ENCODE assay signal across 10 cellular contexts in the genomic region with DNA sequence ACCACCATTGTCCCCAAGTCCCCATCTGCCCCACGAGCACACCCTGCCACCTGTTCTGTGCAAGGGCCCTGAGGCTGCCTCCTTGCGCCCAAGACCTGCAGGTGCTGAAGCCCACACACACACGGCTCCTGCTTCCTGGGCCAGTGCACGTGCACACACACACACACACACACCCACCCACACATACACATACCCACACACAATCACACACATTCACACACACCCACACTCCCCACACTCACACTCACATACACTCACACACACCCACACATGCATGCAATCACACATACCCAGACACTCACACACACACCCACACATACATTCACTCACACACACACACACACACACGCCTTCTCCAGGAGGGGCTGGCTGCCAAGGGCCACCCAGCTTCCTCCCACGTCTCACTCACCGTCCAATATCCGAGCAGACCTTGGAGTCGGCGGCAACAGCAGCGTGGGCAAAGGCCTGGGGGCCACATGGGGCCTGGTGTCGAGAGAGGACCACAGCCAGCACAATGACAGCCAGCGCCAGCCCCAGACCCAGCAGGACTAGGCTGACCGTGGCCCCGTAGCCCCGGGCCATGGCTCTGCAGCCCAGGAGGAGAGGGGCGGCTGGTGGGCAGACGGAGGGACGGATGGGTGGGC. TPM values are rescaled to one million over a fixed set of nuclear protein-coding genes. Genes with fewer than 3 reads are reported as not detected.
DNase-seq lines count a peak whose midpoint lies in the region; ATAC-seq and TF ChIP-seq lines count a peak whose summit lies in the region.
"Had no signal": no experiment of that assay in that cellular context is flagged by ENCODE, and none has a peak within 500 bp of the region (broad histone marks: within the 10 kb centered on the region; RNA-seq: fewer than 3 reads in every experiment).

No MANE protein-coding gene starts in this region.

- H3K36me3 ChIP-seq in mucosa of rectum (ENCODE audit: control insufficient read depth in 2 of 2, insufficient read depth in 2 of 2, low read length in 2 of 2): no peaks in the 10 kb centered on the region
- no peaks in the 10 kb centered on the region for H3K36me3 ChIP-seq in CD8-positive, alpha-beta memory T cell (ENCODE audit: insufficient read depth, low read length)

- POLR2A ChIA-PET in CD8-positive, alpha-beta memory T cell (lab: Charles Lee): no interaction called here

- peak overlapping the region; percentile 22 to 74 for H3K27ac Mint-ChIP-seq in stimulated activated naive CD8-positive, alpha-beta T cell treated with anti-CD3 and anti-CD28 coated beads, Interleukin-15, amount 100 ng/mL, for 72 hours
- H3K27ac Mint-ChIP-seq in CD8-positive, alpha-beta memory T cell: peak overlapping the region in 1 of 8 donors; percentile 85
- H3K27ac Mint-ChIP-seq in activated naive CD4-positive, alpha-beta T cell treated with anti-CD3 and anti-CD28 coated beads, Interleukin-2, amount 50 U/mL, for 72 hours: peak overlapping the region in 1 of 2 donors; percentile 48

- H3K36me3 Mint-ChIP-seq in CD8-positive, alpha-beta memory T cell: no peaks in the 10 kb centered on the region
- H3K36me3 Mint-ChIP-seq in activated naive CD4-positive, alpha-beta T cell treated with anti-CD3 and anti-CD28 coated beads, Interleukin-2, amount 50 U/mL, for 72 hours: no peaks in the 10 kb centered on the region

- no peak overlapping the region for H3K9ac ChIP-seq in mucosa of rectum (ENCODE audit: low read depth in 1 of 2, low read length in 2 of 2)

- DNase-seq in stimulated activated naive CD8-positive, alpha-beta T cell treated with anti-CD3 and anti-CD28 coated beads, Interleukin-15, amount 100 ng/mL, for 72 hours: no peak
- no peak for DNase-seq in stimulated activated naive CD8-positive, alpha-beta T cell treated with anti-CD3 and anti-CD28 coated beads, Interleukin-15, Interleukin-2, amounts not matched to agents 100 U/mL and 50 U/mL, for 24 hours
- peak; percentile 81 for DNase-seq in choroid plexus epithelial cell (ENCODE audit: low read depth)
- DNase-seq in COR-L47 (lab: John Stamatoyannopoulos, UW): no peak
- no peak for DNase-seq in NCI-H2227 treated with DMSO at 0.1 percent for 48 hours (lab: John Stamatoyannopoulos, UW)
- no peak for DNase-seq in CD8-positive, alpha-beta memory T cell
- DNase-seq in activated naive CD4-positive, alpha-beta T cell treated with anti-CD3 and anti-CD28 coated beads, Interleukin-2, amount 50 U/mL, for 72 hours (ENCODE audit: low spot score in 2 of 2): no peak
- DNase-seq: activated T-cell treated with anti-CD3 and anti-CD28 coated beads for 4 hours, EL had no signal

- CTCF ChIA-PET in CD8-positive, alpha-beta memory T cell (lab: Charles Lee): no interaction called here

- H3K27ac ChIP-seq in mucosa of rectum (ENCODE audit: low read depth in 2 of 2, low read length in 2 of 2): peak overlapping the region; percentile 67
- H3K27ac ChIP-seq in CD8-positive, alpha-beta memory T cell (ENCODE audit: low read depth, low read length): no peak overlapping the region

- peaks cover 44% of the 10 kb centered on the region for H3K4me1 Mint-ChIP-seq in stimulated activated naive CD8-positive, alpha-beta T cell treated with anti-CD3 and anti-CD28 coated beads, Interleukin-15, amount 100 ng/mL, for 72 hours
- H3K4me1 Mint-ChIP-seq in CD8-positive, alpha-beta memory T cell: peaks cover 26 to 39% (median 29%) of the 10 kb centered on the region in 3 donors

- no peaks in the 10 kb centered on the region for H3K9me3 Mint-ChIP-seq in stimulated activated naive CD8-positive, alpha-beta T cell treated with anti-CD3 and anti-CD28 coated beads, Interleukin-15, amount 100 ng/mL, for 72 hours
- no peaks in the 10 kb centered on the region for H3K9me3 Mint-ChIP-seq in CD8-positive, alpha-beta memory T cell
- no peaks in the 10 kb centered on the region for H3K9me3 Mint-ChIP-seq in activated naive CD4-positive, alpha-beta T cell treated with anti-CD3 and anti-CD28 coated beads, Interleukin-2, amount 50 U/mL, for 72 hours

- no peak overlapping the region for H3K4me3 Mint-ChIP-seq in stimulated activated naive CD8-positive, alpha-beta T cell treated with anti-CD3 and anti-CD28 coated beads, Interleukin-15, amount 100 ng/mL, for 72 hours
- H3K4me3 Mint-ChIP-seq in CD8-positive, alpha-beta memory T cell: peak overlapping the region in 3 of 7 donors; percentile 55 to 78 (median 56)

- H3K9me3 ChIP-seq in mucosa of rectum (ENCODE audit: control insufficient read depth in 2 of 2, low read length in 2 of 2): no peaks in the 10 kb centered on the region
- H3K9me3 ChIP-seq in CD8-positive, alpha-beta memory T cell (ENCODE audit: low read length): no peaks in the 10 kb centered on the region

- no peak for ATAC-seq in stimulated activated naive CD8-positive, alpha-beta T cell treated with anti-CD3 and anti-CD28 coated beads, Interleukin-15, amount 100 ng/mL, for 72 hours
- ATAC-seq in stimulated activated naive CD8-positive, alpha-beta T cell treated with anti-CD3 and anti-CD28 coated beads, Interleukin-15, Interleukin-2, amounts not matched to agents 100 U/mL and 50 U/mL, for 24 hours: no peak
- ATAC-seq in activated naive CD4-positive, alpha-beta T cell treated with anti-CD3 and anti-CD28 coated beads, Interleukin-2, amount 50 U/mL, for 72 hours: no peak

- H3K27me3 Mint-ChIP-seq in stimulated activated naive CD8-positive, alpha-beta T cell treated with anti-CD3 and anti-CD28 coated beads, Interleukin-15, amount 100 ng/mL, for 72 hours: no peaks in the 10 kb centered on the region
- no peaks in the 10 kb centered on the region for H3K27me3 Mint-ChIP-seq in CD8-positive, alpha-beta memory T cell

- H3K4me3 ChIP-seq in choroid plexus epithelial cell (ENCODE audit: low read depth, low read length) (peak overlapping the region; percentile 75), mucosa of rectum (ENCODE audit: low read length in 2 of 2) (peak overlapping the region; percentile 33 to 35)
- H3K4me3 ChIP-seq in CD8-positive, alpha-beta memory T cell (ENCODE audit: low read length): no peak overlapping the region

- no peaks in the 10 kb centered on the region for H3K27me3 ChIP-seq in mucosa of rectum (ENCODE audit: control insufficient read depth in 2 of 2, insufficient read depth in 2 of 2, low read length in 2 of 2)
- H3K27me3 ChIP-seq in CD8-positive, alpha-beta memory T cell (ENCODE audit: insufficient read depth, low read length, poor library complexity, severe bottlenecking): no peaks in the 10 kb centered on the region

- peaks cover 11 to 12% of the 10 kb centered on the region in 2 donors for H3K4me1 ChIP-seq in mucosa of rectum (ENCODE audit: control insufficient read depth in 2 of 2, insufficient read depth in 2 of 2, low read length in 2 of 2)
- peaks cover 25% of the 10 kb centered on the region for H3K4me1 ChIP-seq in CD8-positive, alpha-beta memory T cell (ENCODE audit: insufficient read depth, low read length)

- TF ChIP-seq CTCF in choroid plexus epithelial cell (conservative IDR thresholded peaks at IDR 0.05; ENCODE audit: low read depth, low read length): peak; percentile 9

RNA-seq across cellular contexts. Expression of gene GGT5, which starts 0.6 kb away (rescaled TPM):
- not detected for total RNA-seq in CD8-positive, alpha-beta memory T cell
- polyA plus RNA-seq in CD8-positive, alpha-beta memory T cell: not detected
- under 1 TPM; 0.14 to 0.54 TPM for total RNA-seq in activated naive CD4-positive, alpha-beta T cell treated with anti-CD3 and anti-CD28 coated beads, Interleukin-2, amount 50 U/mL, for 72 hours

RNA-seq across cellular contexts. Expression of gene SPECC1L, which starts 26.4 kb away (rescaled TPM):
- total RNA-seq in CD8-positive, alpha-beta memory T cell: 10 to 100 TPM; 51.9 to 52.1 TPM
- polyA plus RNA-seq in CD8-positive, alpha-beta memory T cell: 14.9 TPM
- 10 to 100 TPM; 32.7 to 38.9 TPM for total RNA-seq in activated naive CD4-positive, alpha-beta T cell treated with anti-CD3 and anti-CD28 coated beads, Interleukin-2, amount 50 U/mL, for 72 hours
